ENCODE assay signal across 8 cellular contexts in the genomic region with DNA sequence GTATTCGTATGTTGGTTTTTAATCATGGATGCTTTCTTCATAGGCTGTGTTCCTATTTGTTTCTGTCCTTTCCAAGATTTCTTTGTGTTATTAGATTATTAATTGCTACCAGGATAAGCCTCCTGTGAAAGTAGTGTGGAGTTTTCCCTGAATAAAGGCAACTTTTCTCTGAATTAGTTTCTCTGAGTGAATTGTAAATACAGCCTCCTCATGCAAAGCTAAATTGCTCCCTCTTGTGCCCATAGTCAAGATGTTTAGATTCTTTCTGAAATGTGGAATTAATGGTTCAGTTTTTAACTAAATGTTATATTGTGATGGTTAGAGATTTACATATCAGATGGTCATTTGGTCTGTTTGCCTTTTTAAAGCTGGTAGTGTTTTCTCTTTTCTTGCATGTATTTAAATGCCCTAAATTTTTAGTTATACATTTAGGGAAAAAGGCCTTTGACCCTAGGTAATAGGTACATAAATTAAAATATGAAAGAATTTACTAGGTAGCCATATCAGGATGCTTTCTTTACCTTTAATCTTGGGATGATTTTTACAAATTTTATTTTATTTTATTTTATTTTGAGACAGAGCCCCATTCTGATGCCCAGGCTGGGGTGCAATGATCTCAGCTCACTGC. TPM values are rescaled to one million over a fixed set of nuclear protein-coding genes. Genes with fewer than 3 reads are reported as not detected.
DNase-seq lines count a peak whose midpoint lies in the region; ATAC-seq, FAIRE-seq and TF ChIP-seq lines count a peak whose summit lies in the region.

No MANE protein-coding gene starts in this region.

- TF ChIP-seq CTCF in GM20000 (IDR thresholded peaks at IDR 0.05; ENCODE audit: extremely low read depth, missing control alignments) (no peak), astrocyte of the cerebellum (IDR thresholded peaks at IDR 0.05; ENCODE audit: low read depth, low read length, missing control alignments) (peak; percentile 52), upper lobe of right lung (IDR thresholded peaks at IDR 0.05) (peak; percentile 67)

- FAIRE-seq in islet of Langerhans (lab: Jason Lieb, UNC) = peak; percentile 98

- DNase-seq in COLO668 (lab: John Stamatoyannopoulos, UW; ENCODE audit: unreplicated experiment) (peak; percentile 12), GM20000 (ENCODE audit: low spot score) (peak; percentile 68), NCI-H2227 (lab: John Stamatoyannopoulos, UW; ENCODE audit: unreplicated experiment) (peak; percentile 55), astrocyte of the cerebellum (ENCODE audit: low read depth) (peak; percentile 53), upper lobe of right lung (no peak)
- DNase-seq in activated naive CD4-positive, alpha-beta T cell treated with Interleukin-2 at 50 U/mL for 16 hours = no peak

- no peaks in the 10 kb centered on the region for H3K9me3 ChIP-seq in upper lobe of right lung

- peaks cover 42% of the 10 kb centered on the region for H3K36me3 ChIP-seq in upper lobe of right lung

- no peak overlapping the region for H3K4me3 ChIP-seq in astrocyte of the cerebellum (ENCODE audit: low read depth, low read length)
- H3K4me3 ChIP-seq in upper lobe of right lung = no peak overlapping the region

- no peaks in the 10 kb centered on the region for H3K4me1 ChIP-seq in upper lobe of right lung

- no peak overlapping the region for H3K27ac ChIP-seq in upper lobe of right lung

- in situ Hi-C loops in astrocyte of the cerebellum (cut with HindIII; ENCODE audit: low sequenced_read_pairs) = no loop called here

- ATAC-seq in upper lobe of right lung = peak; percentile 71
- no peak for ATAC-seq in GM19455 (IDR thresholded peaks at IDR 0.05; ENCODE audit: unreplicated experiment)

- intact Hi-C loops in upper lobe of right lung (cut with DNase I) = no loop called here

- H3K27me3 ChIP-seq in upper lobe of right lung = no peaks in the 10 kb centered on the region

RNA-seq across cellular contexts. Expression of a gene that starts 8.9 kb away (rescaled TPM):
- total RNA-seq in upper lobe of right lung = 23.4 TPM

RNA-seq across cellular contexts. Expression of a gene that starts 9.4 kb away (rescaled TPM):
- total RNA-seq in upper lobe of right lung = 15.2 TPM

Comparison
In these comparisons a context has a peak if more than half of its experiments do, and no peak if none do; other contexts are left out.
1. DNase-seq: peak in COLO668 (single experiment), GM20000 (single experiment), NCI-H2227 (single experiment) and astrocyte of the cerebellum (single experiment); none in upper lobe of right lung (single experiment) and activated naive CD4-positive, alpha-beta T cell treated with Interleukin-2 at 50 U/mL for 16 hours (single experiment).